2 cellular contexts compared by ENCODE assay signal in the genomic region with DNA sequence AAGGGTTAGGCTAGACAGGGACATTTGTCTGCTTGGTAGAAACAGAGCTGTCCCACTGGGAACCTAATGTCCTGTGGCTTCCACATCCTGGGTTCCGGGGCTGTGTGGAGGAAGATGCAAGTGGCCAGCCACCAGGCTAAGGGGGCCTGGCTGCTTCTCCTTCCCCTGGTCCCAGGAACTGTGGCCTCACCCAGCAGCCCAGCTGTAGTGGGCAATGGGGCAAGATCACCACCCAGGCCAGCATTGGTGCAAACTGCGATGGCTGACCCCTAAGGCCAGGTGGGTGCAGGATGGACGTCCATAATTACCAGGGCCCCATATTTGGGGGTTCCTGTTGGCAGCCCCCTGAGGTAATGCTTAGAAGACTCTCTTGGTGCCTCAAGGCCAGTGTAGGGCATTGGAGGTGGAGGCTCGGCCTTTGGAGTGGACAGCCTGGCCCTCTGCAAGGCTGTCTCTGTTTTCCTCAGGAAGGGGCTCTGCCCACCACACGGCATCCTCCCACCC.
TF ChIP-seq lines count a peak whose summit lies in the region.

No MANE protein-coding gene starts in this region.

TF ChIP-seq in H1, 55 proteins besides CTCF, POLR2A, EP300 and RAD21:
- TF ChIP-seq TAF1 (IDR thresholded peaks at IDR 0.05; ENCODE audit: low read depth, low read length): no peak
- no peak for TF ChIP-seq YY1 (IDR thresholded peaks at IDR 0.05; ENCODE audit: low read depth, low read length)
- no peak for TF ChIP-seq SIN3A (conservative IDR thresholded peaks at IDR 0.05 in 1 of 2, IDR thresholded peaks at IDR 0.05 in 1 of 2; ENCODE audit: low read depth in 1 of 2, low read length in 2 of 2)
- TF ChIP-seq PHF8 (conservative IDR thresholded peaks at IDR 0.05; ENCODE audit: low read depth, low read length): no peak
- no peak for TF ChIP-seq MAFK (IDR thresholded peaks at IDR 0.05; ENCODE audit: low read depth, low read length)
- TF ChIP-seq, protein P1, sequence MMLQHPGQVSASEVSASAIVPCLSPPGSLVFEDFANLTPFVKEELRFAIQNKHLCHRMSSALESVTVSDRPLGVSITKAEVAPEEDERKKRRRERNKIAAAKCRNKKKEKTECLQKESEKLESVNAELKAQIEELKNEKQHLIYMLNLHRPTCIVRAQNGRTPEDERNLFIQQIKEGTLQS (IDR thresholded peaks at IDR 0.05; ENCODE audit: insufficient read depth, low read depth, low read length): no peak
- no peak for TF ChIP-seq JUN (IDR thresholded peaks at IDR 0.05; ENCODE audit: low read depth, low read length)
- no peak for TF ChIP-seq NRF1 (IDR thresholded peaks at IDR 0.05; ENCODE audit: low read depth, low read length)
- TF ChIP-seq, protein P2, sequence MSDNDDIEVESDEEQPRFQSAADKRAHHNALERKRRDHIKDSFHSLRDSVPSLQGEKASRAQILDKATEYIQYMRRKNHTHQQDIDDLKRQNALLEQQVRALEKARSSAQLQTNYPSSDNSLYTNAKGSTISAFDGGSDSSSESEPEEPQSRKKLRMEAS (IDR thresholded peaks at IDR 0.05): no peak
- TF ChIP-seq NANOG (IDR thresholded peaks at IDR 0.05; ENCODE audit: insufficient read depth, low read depth, low read length, poor library complexity, severe bottlenecking): no peak
- no peak for TF ChIP-seq SP1 (IDR thresholded peaks at IDR 0.05; ENCODE audit: low read depth, low read length)
- no peak for TF ChIP-seq CHD2 (IDR thresholded peaks at IDR 0.05; ENCODE audit: low read length)
- TF ChIP-seq, protein P3, sequence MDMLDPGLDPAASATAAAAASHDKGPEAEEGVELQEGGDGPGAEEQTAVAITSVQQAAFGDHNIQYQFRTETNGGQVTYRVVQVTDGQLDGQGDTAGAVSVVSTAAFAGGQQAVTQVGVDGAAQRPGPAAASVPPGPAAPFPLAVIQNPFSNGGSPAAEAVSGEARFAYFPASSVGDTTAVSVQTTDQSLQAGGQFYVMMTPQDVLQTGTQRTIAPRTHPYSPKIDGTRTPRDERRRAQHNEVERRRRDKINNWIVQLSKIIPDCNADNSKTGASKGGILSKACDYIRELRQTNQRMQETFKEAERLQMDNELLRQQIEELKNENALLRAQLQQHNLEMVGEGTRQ (IDR thresholded peaks at IDR 0.05; ENCODE audit: low read length): no peak
- TF ChIP-seq, protein P4, sequence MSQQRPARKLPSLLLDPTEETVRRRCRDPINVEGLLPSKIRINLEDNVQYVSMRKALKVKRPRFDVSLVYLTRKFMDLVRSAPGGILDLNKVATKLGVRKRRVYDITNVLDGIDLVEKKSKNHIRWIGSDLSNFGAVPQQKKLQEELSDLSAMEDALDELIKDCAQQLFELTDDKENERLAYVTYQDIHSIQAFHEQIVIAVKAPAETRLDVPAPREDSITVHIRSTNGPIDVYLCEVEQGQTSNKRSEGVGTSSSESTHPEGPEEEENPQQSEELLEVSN (IDR thresholded peaks at IDR 0.05): no peak
- no peak for TF ChIP-seq EZH2 (IDR thresholded peaks at IDR 0.05; ENCODE audit: low read depth, low read length, severe bottlenecking)
- TF ChIP-seq KDM1A (IDR thresholded peaks at IDR 0.05; ENCODE audit: borderline replicate concordance, low read length): no peak
- no peak for TF ChIP-seq KDM5A (IDR thresholded peaks at IDR 0.05; ENCODE audit: low read length)
- TF ChIP-seq RBBP5 (IDR thresholded peaks at IDR 0.05; ENCODE audit: borderline replicate concordance, low read depth, low read length): no peak
- no peak for TF ChIP-seq BCL11A (IDR thresholded peaks at IDR 0.05; ENCODE audit: low read depth in 2 of 2, low read length in 2 of 2)
- no peak for TF ChIP-seq EGR1 (IDR thresholded peaks at IDR 0.05; ENCODE audit: borderline replicate concordance, low read depth, low read length)

TF ChIP-seq in GM12891, 5 proteins besides CTCF, POLR2A, EP300 and RAD21:
- TF ChIP-seq SPI1 (IDR thresholded peaks at IDR 0.05; ENCODE audit: low read depth, low read length) (no peak), POU2F2 (IDR thresholded peaks at IDR 0.05; ENCODE audit: low read depth, low read length) (no peak), POLR2AphosphoS5 (IDR thresholded peaks at IDR 0.05; ENCODE audit: low read depth, low read length) (no peak), PAX5 (IDR thresholded peaks at IDR 0.05; ENCODE audit: insufficient read depth, low read length, severe bottlenecking) (no peak), TAF1 (IDR thresholded peaks at IDR 0.05; ENCODE audit: low read depth, low read length) (no peak)
